In genomic region chr11:10021563-10021962, GRCh38 we compare ENCODE assay signal across 24 cellular contexts.
A peak's percentile ranks its signal among the peaks of the same experiment; 100 is the strongest.
DNase-seq lines count a peak whose midpoint lies in the region; ATAC-seq, FAIRE-seq and TF ChIP-seq lines count a peak whose summit lies in the region.
"Had no signal": no experiment of that assay in that cellular context is flagged by ENCODE, and none has a peak within 500 bp of the region (broad histone marks: within the 10 kb centered on the region; RNA-seq: fewer than 3 reads in every experiment).

No MANE protein-coding gene starts in this region.

- DNase-seq in DMS153 (lab: John Stamatoyannopoulos, UW) (peak; percentile 11), DMS153 treated with DMSO at 0.1 percent for 48 hours (lab: John Stamatoyannopoulos, UW; ENCODE audit: unreplicated experiment) (no peak), NCI-H2227 treated with DMSO at 0.1 percent for 48 hours (lab: John Stamatoyannopoulos, UW) (peak; percentile 26), dermis microvascular lymphatic vessel endothelial cell (ENCODE audit: low read depth in 2 of 2) (peak; percentile 87 to 89), small intestine (peak; percentile 32), foreskin fibroblast (no peak)
- DNase-seq: activated CD4-positive, alpha-beta memory T cell treated with anti-CD3 and anti-CD28 coated beads, Interleukin-2, amount 10 ng/mL, durations not matched to agents 7 days and 5 days; activated gamma-delta T cell treated with Interleukin-2 at 50 U/mL for 16 hours; AML-193; cortex of kidney; heart left ventricle; left ventricle myocardium inferior; mucosa of descending colon; NCI-H1436 treated with DMSO at 0.1 percent for 48 hours; PC-3; psoas muscle; SJCRH30; stimulated activated CD4-positive, alpha-beta T cell treated with anti-CD3 and anti-CD28 coated beads, Interleukin-4, amount 100 ng/mL, for 4 hours; T-helper 2 cell had no signal

- H3K4me3 ChIP-seq in small intestine (ENCODE audit: low read depth in 1 of 2, low read length in 2 of 2): no peak overlapping the region
- H3K4me3 ChIP-seq in foreskin fibroblast (ENCODE audit: low read depth in 1 of 2, low read length in 2 of 2): no peak overlapping the region
- H3K4me3 ChIP-seq: breast epithelium, heart left ventricle, left ventricle myocardium inferior, mucosa of descending colon, neural progenitor cell, psoas muscle, SJCRH30, skin epidermis had no signal

- no peak for FAIRE-seq in small intestine (lab: Jason Lieb, UNC)

- H3K36me3 ChIP-seq in small intestine (ENCODE audit: control insufficient read depth in 2 of 2, insufficient read depth in 2 of 2, low read length in 2 of 2): no peaks in the 10 kb centered on the region
- H3K36me3 ChIP-seq: breast epithelium, neural progenitor cell, SJCRH30 had no signal

- peaks cover 0 to 3% of the 10 kb centered on the region in 2 donors for H3K4me1 ChIP-seq in small intestine (ENCODE audit: control insufficient read depth in 2 of 2, insufficient read depth in 1 of 2, low read depth in 1 of 2, low read length in 1 of 2)
- H3K4me1 ChIP-seq: breast epithelium, psoas muscle had no signal

- no peaks in the 10 kb centered on the region for H3K27me3 ChIP-seq in small intestine (ENCODE audit: control insufficient read depth in 2 of 2, insufficient read depth in 2 of 2, low read length in 2 of 2)
- H3K27me3 ChIP-seq: breast epithelium, heart left ventricle, neural progenitor cell, SJCRH30 had no signal

- no peak for TF ChIP-seq CTCF in foreskin fibroblast (IDR thresholded peaks at IDR 0.05; ENCODE audit: low read depth, low read length)

- no peak overlapping the region for H3K27ac ChIP-seq in small intestine (ENCODE audit: low read depth in 1 of 2, low read length in 1 of 2)
- H3K27ac ChIP-seq: breast epithelium, heart left ventricle, left ventricle myocardium inferior, neural progenitor cell, psoas muscle, SJCRH30, skin epidermis had no signal

- ATAC-seq in HG03378 (IDR thresholded peaks at IDR 0.05; ENCODE audit: unreplicated experiment) (no peak), GM21619 (IDR thresholded peaks at IDR 0.05; ENCODE audit: unreplicated experiment) (no peak)
- ATAC-seq: heart left ventricle, mucosa of descending colon, PC-3, psoas muscle had no signal

- H3K9me3 ChIP-seq in small intestine (ENCODE audit: control insufficient read depth, low read depth): no peaks in the 10 kb centered on the region
- H3K9me3 ChIP-seq: breast epithelium, heart left ventricle, left ventricle myocardium inferior, mucosa of descending colon, psoas muscle, SJCRH30 had no signal

- 9 to 42% (median 15%) methylated on average over 2 of the region's 2 CpGs for WGBS in small intestine, 3 donors

Comparison
In these comparisons a context has a peak if more than half of its experiments do, and no peak if none do; other contexts are left out.
1. DNase-seq: peak in DMS153 (single experiment), NCI-H2227 treated with DMSO at 0.1 percent for 48 hours (single experiment), dermis microvascular lymphatic vessel endothelial cell (2 of 2) and small intestine (single experiment); none in DMS153 treated with DMSO at 0.1 percent for 48 hours (single experiment) and foreskin fibroblast (0 of 2).